ENCODE assay signal across 12 cellular contexts in genomic region chr14:23632461-23633159, GRCh38. TPM values are rescaled to one million over a fixed set of nuclear protein-coding genes. Genes with fewer than 3 reads are reported as not detected.
DNase-seq lines count a peak whose midpoint lies in the region; ATAC-seq and TF ChIP-seq lines count a peak whose summit lies in the region.
"Had no signal": no experiment of that assay in that cellular context is flagged by ENCODE, and none has a peak within 500 bp of the region (broad histone marks: within the 10 kb centered on the region; RNA-seq: fewer than 3 reads in every experiment).

No MANE protein-coding gene starts in this region.

- POLR2A ChIA-PET in naive thymus-derived CD8-positive, alpha-beta T cell (lab: Charles Lee), result interaction anchor here (0.6 to 1.8 kb wide), 3 partner anchors 18 to 324 kb away, joined by 3 to 9 read pairs (median 4); no protein-coding TSS in a partner anchor

- H3K36me3 Mint-ChIP-seq in activated naive CD8-positive, alpha-beta T cell, result no peaks in the 10 kb centered on the region
- no peaks in the 10 kb centered on the region for H3K36me3 Mint-ChIP-seq in activated naive CD8-positive, alpha-beta T cell treated with anti-CD3 and anti-CD28 coated beads for 36 hours
- H3K36me3 Mint-ChIP-seq in activated naive CD8-positive, alpha-beta T cell treated with anti-CD3 and anti-CD28 coated beads, Interleukin-2, amount 50 U/mL, for 24 hours (ENCODE audit: low read depth), result no peaks in the 10 kb centered on the region
- H3K36me3 Mint-ChIP-seq in naive thymus-derived CD8-positive, alpha-beta T cell, result no peaks in the 10 kb centered on the region
- no peaks in the 10 kb centered on the region for H3K36me3 Mint-ChIP-seq in activated CD4-positive, alpha-beta T cell treated with anti-CD3 and anti-CD28 coated beads, Interleukin-2, amount 10 ng/mL, durations not matched to agents 24 days and 14 days (ENCODE audit: low read depth)
- H3K36me3 Mint-ChIP-seq in endodermal cell (ENCODE audit: low read depth), result no peaks in the 10 kb centered on the region

- no peak for DNase-seq in activated naive CD8-positive, alpha-beta T cell treated with anti-CD3 and anti-CD28 coated beads for 36 hours
- no peak for DNase-seq in activated naive CD8-positive, alpha-beta T cell treated with anti-CD3 and anti-CD28 coated beads, Interleukin-2, amount 50 U/mL, for 24 hours
- no peak for DNase-seq in naive thymus-derived CD8-positive, alpha-beta T cell
- DNase-seq in activated CD4-positive, alpha-beta T cell treated with anti-CD3 and anti-CD28 coated beads, Interleukin-2, amount 10 ng/mL, durations not matched to agents 24 days and 14 days, result no peak
- DNase-seq in endodermal cell (no peak), NCI-H69 (lab: John Stamatoyannopoulos, UW) (no peak), activated gamma-delta T cell treated with Interleukin-2 at 50 U/mL for 16 hours (no peak)

- peak overlapping the region; percentile 69 for H3K4me3 Mint-ChIP-seq in activated naive CD8-positive, alpha-beta T cell
- no peak overlapping the region for H3K4me3 Mint-ChIP-seq in activated naive CD8-positive, alpha-beta T cell treated with anti-CD3 and anti-CD28 coated beads for 36 hours
- H3K4me3 Mint-ChIP-seq in activated naive CD8-positive, alpha-beta T cell treated with anti-CD3 and anti-CD28 coated beads, Interleukin-2, amount 50 U/mL, for 24 hours, result peak overlapping the region; percentile 55
- H3K4me3 Mint-ChIP-seq in naive thymus-derived CD8-positive, alpha-beta T cell, result peak overlapping the region; percentile 54 to 84 (median 78)
- no peak overlapping the region for H3K4me3 Mint-ChIP-seq in activated CD4-positive, alpha-beta T cell treated with anti-CD3 and anti-CD28 coated beads, Interleukin-2, amount 10 ng/mL, durations not matched to agents 24 days and 14 days
- no peak overlapping the region for H3K4me3 Mint-ChIP-seq in endodermal cell

- H3K4me1 ChIP-seq in endodermal cell (ENCODE audit: control insufficient read depth, insufficient read depth, low read length), result peaks cover 29% of the 10 kb centered on the region

- no peak overlapping the region for H3K27ac ChIP-seq in endodermal cell (ENCODE audit: low read depth, low read length)
- H3K27ac ChIP-seq: heart right ventricle, right atrium auricular region, thyroid gland had no signal

- WGBS in endodermal cell (ENCODE audit: insufficient coverage in 1 of 2, insufficient read length in 1 of 2), 2 experiments, result 72% methylated on average over 4 of the region's 4 CpGs; no CpG with 5 or more reads in 1 of the 2 experiments

- no peaks in the 10 kb centered on the region for H3K27me3 ChIP-seq in endodermal cell (ENCODE audit: control insufficient read depth, insufficient read depth, low read length, poor library complexity, severe bottlenecking)
- H3K27me3 ChIP-seq: right atrium auricular region, thyroid gland had no signal

- no peak for TF ChIP-seq CTCF in endodermal cell (conservative IDR thresholded peaks at IDR 0.05)

- no peaks in the 10 kb centered on the region for H3K9me3 Mint-ChIP-seq in activated naive CD8-positive, alpha-beta T cell (ENCODE audit: low read depth)
- no peaks in the 10 kb centered on the region for H3K9me3 Mint-ChIP-seq in activated naive CD8-positive, alpha-beta T cell treated with anti-CD3 and anti-CD28 coated beads for 36 hours
- no peaks in the 10 kb centered on the region for H3K9me3 Mint-ChIP-seq in activated naive CD8-positive, alpha-beta T cell treated with anti-CD3 and anti-CD28 coated beads, Interleukin-2, amount 50 U/mL, for 24 hours
- no peaks in the 10 kb centered on the region for H3K9me3 Mint-ChIP-seq in naive thymus-derived CD8-positive, alpha-beta T cell
- no peaks in the 10 kb centered on the region for H3K9me3 Mint-ChIP-seq in activated CD4-positive, alpha-beta T cell treated with anti-CD3 and anti-CD28 coated beads, Interleukin-2, amount 10 ng/mL, durations not matched to agents 24 days and 14 days
- H3K9me3 Mint-ChIP-seq in endodermal cell, result peaks cover 32% of the 10 kb centered on the region

- H3K9ac ChIP-seq in endodermal cell (ENCODE audit: extremely low read depth, low read length, poor library complexity, severe bottlenecking), result no peak overlapping the region

- intact Hi-C loops in activated CD4-positive, alpha-beta T cell treated with anti-CD3 and anti-CD28 coated beads, Interleukin-2, amount 10 ng/mL, durations not matched to agents 24 days and 14 days (cut with micrococcal nuclease), result loop anchor here (1.0 kb wide), 3 partner anchors 43 to 321 kb away; partner anchors contain the start of gene DHRS4

- peaks cover 17% of the 10 kb centered on the region for H3K9me3 ChIP-seq in endodermal cell (ENCODE audit: control insufficient read depth, low read length)
- H3K9me3 ChIP-seq: thyroid gland had no signal

- no peaks in the 10 kb centered on the region for H3K27me3 Mint-ChIP-seq in activated naive CD8-positive, alpha-beta T cell
- no peaks in the 10 kb centered on the region for H3K27me3 Mint-ChIP-seq in activated naive CD8-positive, alpha-beta T cell treated with anti-CD3 and anti-CD28 coated beads for 36 hours
- H3K27me3 Mint-ChIP-seq in activated naive CD8-positive, alpha-beta T cell treated with anti-CD3 and anti-CD28 coated beads, Interleukin-2, amount 50 U/mL, for 24 hours, result no peaks in the 10 kb centered on the region
- peaks cover 0 to 2% (median 0%) of the 10 kb centered on the region in 5 donors for H3K27me3 Mint-ChIP-seq in naive thymus-derived CD8-positive, alpha-beta T cell
- peaks cover 8% of the 10 kb centered on the region for H3K27me3 Mint-ChIP-seq in activated CD4-positive, alpha-beta T cell treated with anti-CD3 and anti-CD28 coated beads, Interleukin-2, amount 10 ng/mL, durations not matched to agents 24 days and 14 days
- no peaks in the 10 kb centered on the region for H3K27me3 Mint-ChIP-seq in endodermal cell (ENCODE audit: insufficient read depth)

- no peaks in the 10 kb centered on the region for H3K36me3 ChIP-seq in endodermal cell (ENCODE audit: control insufficient read depth, insufficient read depth, low read length)
- H3K36me3 ChIP-seq: heart right ventricle, right atrium auricular region, thyroid gland had no signal

- H3K4me1 Mint-ChIP-seq in activated naive CD8-positive, alpha-beta T cell (ENCODE audit: low read depth), result peaks cover 5% of the 10 kb centered on the region
- H3K4me1 Mint-ChIP-seq in activated naive CD8-positive, alpha-beta T cell treated with anti-CD3 and anti-CD28 coated beads for 36 hours, result peaks cover 9% of the 10 kb centered on the region
- peaks cover 5% of the 10 kb centered on the region for H3K4me1 Mint-ChIP-seq in activated naive CD8-positive, alpha-beta T cell treated with anti-CD3 and anti-CD28 coated beads, Interleukin-2, amount 50 U/mL, for 24 hours
- peaks cover 7 to 13% (median 9%) of the 10 kb centered on the region in 4 donors for H3K4me1 Mint-ChIP-seq in naive thymus-derived CD8-positive, alpha-beta T cell
- peaks cover 20% of the 10 kb centered on the region for H3K4me1 Mint-ChIP-seq in activated CD4-positive, alpha-beta T cell treated with anti-CD3 and anti-CD28 coated beads, Interleukin-2, amount 10 ng/mL, durations not matched to agents 24 days and 14 days
- peaks cover 33% of the 10 kb centered on the region for H3K4me1 Mint-ChIP-seq in endodermal cell

- ATAC-seq in activated naive CD8-positive, alpha-beta T cell treated with anti-CD3 and anti-CD28 coated beads, Interleukin-2, amount 50 U/mL, for 24 hours, result no peak
- ATAC-seq in naive thymus-derived CD8-positive, alpha-beta T cell, result no peak

- no peak overlapping the region for H3K4me3 ChIP-seq in endodermal cell (ENCODE audit: low read length)
- H3K4me3 ChIP-seq: lung, right atrium auricular region, thyroid gland had no signal

- H3K27ac Mint-ChIP-seq in activated naive CD8-positive, alpha-beta T cell, result no peak overlapping the region
- H3K27ac Mint-ChIP-seq in activated naive CD8-positive, alpha-beta T cell treated with anti-CD3 and anti-CD28 coated beads for 36 hours, result no peak overlapping the region
- no peak overlapping the region for H3K27ac Mint-ChIP-seq in activated naive CD8-positive, alpha-beta T cell treated with anti-CD3 and anti-CD28 coated beads, Interleukin-2, amount 50 U/mL, for 24 hours
- H3K27ac Mint-ChIP-seq in naive thymus-derived CD8-positive, alpha-beta T cell, result peak overlapping the region; percentile 0 to 84 (median 58)
- H3K27ac Mint-ChIP-seq in activated CD4-positive, alpha-beta T cell treated with anti-CD3 and anti-CD28 coated beads, Interleukin-2, amount 10 ng/mL, durations not matched to agents 24 days and 14 days, result no peak overlapping the region
- no peak overlapping the region for H3K27ac Mint-ChIP-seq in endodermal cell

RNA-seq across cellular contexts. Expression of gene DHRS2, which starts 3.6 kb away (rescaled TPM):
- 10 to 100 TPM; 10.4 to 11.6 TPM for total RNA-seq in activated naive CD8-positive, alpha-beta T cell treated with anti-CD3 and anti-CD28 coated beads for 36 hours
- total RNA-seq in naive thymus-derived CD8-positive, alpha-beta T cell, result not detected
- polyA plus RNA-seq in naive thymus-derived CD8-positive, alpha-beta T cell, result not detected
- 2.4 and 3.1 TPM in 2 replicates for total RNA-seq in activated CD4-positive, alpha-beta T cell treated with anti-CD3 and anti-CD28 coated beads, Interleukin-2, amount 10 ng/mL, durations not matched to agents 24 days and 14 days
- total RNA-seq in endodermal cell, result 1 to 10 TPM in 1 of 2 donors, under 1 TPM in 1; 0.66 to 1.2 TPM
- 1.4 TPM for polyA plus RNA-seq in endodermal cell (2013, experiment 1 of 2)
- 1.1 TPM for polyA plus RNA-seq in endodermal cell (2013, experiment 2 of 2)
- total RNA-seq: heart right ventricle, right atrium auricular region, thyroid gland had no signal

RNA-seq across cellular contexts. Expression of gene JPH4, which starts 54.0 kb away (rescaled TPM):
- total RNA-seq in activated naive CD8-positive, alpha-beta T cell treated with anti-CD3 and anti-CD28 coated beads for 36 hours, result under 1 TPM; 0.72 to 0.74 TPM
- not detected for total RNA-seq in naive thymus-derived CD8-positive, alpha-beta T cell
- under 1 TPM in 2 of 3 donors, not detected in 1; 0.07 to 0.29 TPM for polyA plus RNA-seq in naive thymus-derived CD8-positive, alpha-beta T cell
- total RNA-seq in activated CD4-positive, alpha-beta T cell treated with anti-CD3 and anti-CD28 coated beads, Interleukin-2, amount 10 ng/mL, durations not matched to agents 24 days and 14 days, result not detected in 2 replicates
- under 1 TPM; 0.18 to 0.91 TPM for total RNA-seq in endodermal cell
- 13.1 TPM for polyA plus RNA-seq in endodermal cell (2013, experiment 1 of 2)
- 12.8 TPM for polyA plus RNA-seq in endodermal cell (2013, experiment 2 of 2)

Comparison
In these comparisons a context has a peak if more than half of its experiments do, and no peak if none do; other contexts are left out.
1. H3K4me3 Mint-ChIP-seq: peak in activated naive CD8-positive, alpha-beta T cell (single experiment), activated naive CD8-positive, alpha-beta T cell treated with anti-CD3 and anti-CD28 coated beads, Interleukin-2, amount 50 U/mL, for 24 hours (single experiment) and naive thymus-derived CD8-positive, alpha-beta T cell (10 of 10); none in activated naive CD8-positive, alpha-beta T cell treated with anti-CD3 and anti-CD28 coated beads for 36 hours (single experiment), activated CD4-positive, alpha-beta T cell treated with anti-CD3 and anti-CD28 coated beads, Interleukin-2, amount 10 ng/mL, durations not matched to agents 24 days and 14 days (single experiment) and endodermal cell (single experiment).
2. H3K27ac Mint-ChIP-seq: peak in naive thymus-derived CD8-positive, alpha-beta T cell (10 of 10); none in activated naive CD8-positive, alpha-beta T cell (single experiment), activated naive CD8-positive, alpha-beta T cell treated with anti-CD3 and anti-CD28 coated beads for 36 hours (single experiment), activated naive CD8-positive, alpha-beta T cell treated with anti-CD3 and anti-CD28 coated beads, Interleukin-2, amount 50 U/mL, for 24 hours (single experiment), activated CD4-positive, alpha-beta T cell treated with anti-CD3 and anti-CD28 coated beads, Interleukin-2, amount 10 ng/mL, durations not matched to agents 24 days and 14 days (single experiment) and endodermal cell (single experiment).